ENCODE assay signal across 8 cellular contexts in genomic region chrX:102768984-102769761, GRCh38. TPM values are rescaled to one million over a fixed set of nuclear protein-coding genes. Genes with fewer than 3 reads are reported as not detected.
DNase-seq lines count a peak whose midpoint lies in the region; ATAC-seq and TF ChIP-seq lines count a peak whose summit lies in the region.

No MANE protein-coding gene starts in this region.

- TF ChIP-seq CTCF in foreskin keratinocyte (conservative IDR thresholded peaks at IDR 0.05), result no peak

- H3K27ac ChIP-seq in GM23248 (peak overlapping the region; percentile 67), Karpas-422 (ENCODE audit: low read length) (no peak overlapping the region), foreskin keratinocyte (peak overlapping the region; percentile 69), stomach smooth muscle (ENCODE audit: low read length) (peak overlapping the region; percentile 31)

- H3K36me3 ChIP-seq in GM23248 (ENCODE audit: low read depth) (no peaks in the 10 kb centered on the region), Karpas-422 (ENCODE audit: insufficient read depth, low read length) (no peaks in the 10 kb centered on the region), neuron (ENCODE audit: insufficient read depth, low read length) (no peaks in the 10 kb centered on the region), stomach smooth muscle (ENCODE audit: control insufficient read depth in 2 of 2, insufficient read depth in 2 of 2, low read length in 2 of 2) (no peaks in the 10 kb centered on the region)

- H2AFZ ChIP-seq in GM23248, result peak overlapping the region; percentile 92
- H2AFZ ChIP-seq in Karpas-422 (ENCODE audit: low read length), result peak overlapping the region; percentile 63
- H2AFZ ChIP-seq in neuron (ENCODE audit: low read depth, low read length), result peak overlapping the region; percentile 73

- H3K9ac ChIP-seq in GM23248 (peak overlapping the region; percentile 98), Karpas-422 (ENCODE audit: low read length) (peak overlapping the region; percentile 80), stomach smooth muscle (ENCODE audit: low read length in 2 of 2) (peak overlapping the region; percentile 86 to 89)

- H3K79me2 ChIP-seq in GM23248 (ENCODE audit: insufficient read depth) (peaks cover 21% of the 10 kb centered on the region), Karpas-422 (ENCODE audit: low read length) (peaks cover 27% of the 10 kb centered on the region)

- 0 to 1% methylated on average over 15 to 20 of the region's 22 CpGs for WGBS in GM23248 (ENCODE audit: low coverage in 1 of 2, low lambda C conversion rate in 2 of 2, missing lambda C conversion rate in 2 of 2), 2 experiments

- H3K27me3 ChIP-seq in GM23248 (replicated peaks; ENCODE audit: insufficient read depth) (no peaks in the 10 kb centered on the region), Karpas-422 (ENCODE audit: low read length) (no peaks in the 10 kb centered on the region), foreskin keratinocyte (no peaks in the 10 kb centered on the region), neuron (ENCODE audit: insufficient read depth, low read length) (no peaks in the 10 kb centered on the region), stomach smooth muscle (ENCODE audit: control insufficient read depth in 1 of 2, insufficient read depth in 2 of 2, low read length in 2 of 2) (peaks cover 0 to 11% of the 10 kb centered on the region in 2 donors)

- H3K4me1 ChIP-seq in GM23248 (ENCODE audit: insufficient read depth) (peaks cover 20% of the 10 kb centered on the region), Karpas-422 (ENCODE audit: low read length) (peaks cover 11% of the 10 kb centered on the region), foreskin keratinocyte (no peaks in the 10 kb centered on the region), neuron (ENCODE audit: insufficient read depth, low read length) (peaks cover 5% of the 10 kb centered on the region), stomach smooth muscle (ENCODE audit: control insufficient read depth, insufficient read depth, low read length) (peaks cover 10% of the 10 kb centered on the region)

- H3K4me3 ChIP-seq in GM23248 (peak overlapping the region; percentile 87), Karpas-422 (ENCODE audit: low read length) (peak overlapping the region; percentile 90), neuron (ENCODE audit: low read length) (peak overlapping the region; percentile 78), stomach smooth muscle (ENCODE audit: low read length in 2 of 2) (peak overlapping the region; percentile 83)

- DNase-seq in EL (peak; percentile 85), GM23248 (peak; percentile 80), Karpas-422 (peak; percentile 95), RPMI7951 (ENCODE audit: low read depth) (peak; percentile 82), foreskin keratinocyte (peak; percentile 66 to 82)
- peak; percentile 64 for DNase-seq in activated T-helper 9 cell treated with anti-CD3 and anti-CD28 coated beads, Interleukin-2, amount 50 U/mL, for 16 hours (ENCODE audit: low read depth)

- in situ Hi-C loops in GM23248 (cut with MboI), result no loop called here

- no peaks in the 10 kb centered on the region for H3F3A ChIP-seq in GM23248 (ENCODE audit: insufficient read depth)

- peak overlapping the region; percentile 80 for H3K4me2 ChIP-seq in GM23248 (ENCODE audit: unreplicated experiment)
- H3K4me2 ChIP-seq in Karpas-422 (ENCODE audit: low read depth, low read length, poor library complexity, severe bottlenecking), result peak overlapping the region; percentile 61

- H3K9me3 ChIP-seq in GM23248 (ENCODE audit: low read depth), result no peaks in the 10 kb centered on the region
- no peaks in the 10 kb centered on the region for H3K9me3 ChIP-seq in Karpas-422 (ENCODE audit: low read length)
- no peaks in the 10 kb centered on the region for H3K9me3 ChIP-seq in neuron (ENCODE audit: low read length)
- H3K9me3 ChIP-seq in stomach smooth muscle (ENCODE audit: control insufficient read depth in 2 of 2, low read length in 2 of 2), result no peaks in the 10 kb centered on the region

- H4K20me1 ChIP-seq in GM23248 (ENCODE audit: insufficient read depth) (no peaks in the 10 kb centered on the region), Karpas-422 (ENCODE audit: insufficient read depth, low read depth, low read length) (no peaks in the 10 kb centered on the region)

- H3K9me2 ChIP-seq in GM23248 (ENCODE audit: insufficient read depth) (no peaks in the 10 kb centered on the region), Karpas-422 (replicated peaks; ENCODE audit: insufficient read depth, low read length) (no peaks in the 10 kb centered on the region)

- ATAC-seq in foreskin keratinocyte, result peak; percentile 93

RNA-seq across cellular contexts. Expression of gene GPRASP3, which starts 48.6 kb away (rescaled TPM):
- 0.89 and 1.5 TPM in 2 replicates for total RNA-seq in GM23248 (2014; rRNA removed; shearing (Covaris generic))
- polyA plus RNA-seq in GM23248 (2016; fragmentation: Nextera tagmentation; extraction: Ambion mirVana) (2.6 and 2.7 TPM in 2 replicates), foreskin keratinocyte (1.3 TPM in 2 replicates)
- total RNA-seq in Karpas-422 (2014; rRNA removed; shearing (Covaris generic); ENCODE audit: low replicate concordance), result 0.32 and 0.56 TPM in 2 replicates
- 1.2 and 1.3 TPM in 2 replicates for total RNA-seq in RPMI7951 (2014; rRNA removed; shearing (Covaris generic))
- total RNA-seq in foreskin keratinocyte, result 3.6 and 4.3 TPM in 2 replicates

RNA-seq across cellular contexts. Expression of gene GPRASP2, which starts 56.9 kb away (rescaled TPM):
- 16.4 and 20.7 TPM in 2 replicates for total RNA-seq in GM23248 (2014; rRNA removed; shearing (Covaris generic))
- polyA plus RNA-seq in GM23248 (2016; fragmentation: Nextera tagmentation; extraction: Ambion mirVana) (8.4 TPM in 2 replicates), foreskin keratinocyte (2.4 and 2.9 TPM in 2 replicates)
- total RNA-seq in Karpas-422 (2014; rRNA removed; shearing (Covaris generic); ENCODE audit: low replicate concordance), result 0.97 and 1.6 TPM in 2 replicates
- 6.2 and 6.6 TPM in 2 replicates for total RNA-seq in RPMI7951 (2014; rRNA removed; shearing (Covaris generic))
- 9.1 and 9.9 TPM in 2 replicates for total RNA-seq in foreskin keratinocyte
